Comparison of ENCODE assay signal across 1 cellular context in the genomic region with DNA sequence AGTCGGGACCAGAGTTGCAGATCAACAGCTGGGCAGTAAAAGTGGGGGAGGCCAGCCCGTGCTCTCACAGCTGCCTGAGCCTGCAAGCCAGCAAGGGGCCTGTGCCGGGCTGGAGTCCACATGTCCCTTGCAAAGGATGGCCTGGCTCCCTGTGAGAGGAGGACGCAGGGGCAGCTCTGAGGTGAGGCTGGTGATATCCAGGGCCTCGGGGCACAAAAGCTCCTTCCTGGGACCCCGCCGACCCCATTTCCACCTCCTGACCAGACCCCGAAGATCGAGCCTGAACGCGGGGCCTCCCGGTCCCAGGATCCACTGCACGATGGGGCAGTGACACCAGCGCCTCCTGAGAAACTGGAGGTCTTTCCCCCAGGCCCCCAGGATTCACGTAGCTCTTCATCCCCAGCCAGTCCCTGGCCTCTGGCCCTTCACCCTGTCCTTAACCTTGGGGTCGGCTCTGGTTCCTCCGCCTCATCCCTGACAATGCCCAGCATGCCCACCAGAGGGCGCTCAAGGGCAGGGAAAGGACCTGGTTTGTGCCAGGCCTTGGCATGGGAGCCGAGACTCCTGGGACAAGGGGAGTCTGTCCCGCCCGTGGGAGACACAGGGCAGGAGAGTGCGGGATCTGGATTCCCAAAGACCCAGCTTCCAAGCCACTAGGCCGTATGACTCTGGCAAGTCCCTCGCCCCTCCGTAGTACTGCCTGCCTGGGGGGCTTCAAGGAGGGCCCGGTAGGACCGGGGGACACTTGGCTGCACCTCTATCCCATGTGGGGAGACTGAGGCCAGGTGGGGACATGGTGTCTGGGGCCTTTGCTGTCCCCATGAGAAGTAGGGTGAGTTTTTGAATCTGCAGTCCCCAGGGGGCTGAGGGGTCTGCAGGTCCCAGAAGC.
TF ChIP-seq lines count a peak whose summit lies in the region.

No MANE protein-coding gene starts in this region.

TF ChIP-seq in HEK293, 187 proteins besides CTCF, POLR2A, EP300 and RAD21 (continued from another document and continues in another):
- TF ChIP-seq, protein P1, sequence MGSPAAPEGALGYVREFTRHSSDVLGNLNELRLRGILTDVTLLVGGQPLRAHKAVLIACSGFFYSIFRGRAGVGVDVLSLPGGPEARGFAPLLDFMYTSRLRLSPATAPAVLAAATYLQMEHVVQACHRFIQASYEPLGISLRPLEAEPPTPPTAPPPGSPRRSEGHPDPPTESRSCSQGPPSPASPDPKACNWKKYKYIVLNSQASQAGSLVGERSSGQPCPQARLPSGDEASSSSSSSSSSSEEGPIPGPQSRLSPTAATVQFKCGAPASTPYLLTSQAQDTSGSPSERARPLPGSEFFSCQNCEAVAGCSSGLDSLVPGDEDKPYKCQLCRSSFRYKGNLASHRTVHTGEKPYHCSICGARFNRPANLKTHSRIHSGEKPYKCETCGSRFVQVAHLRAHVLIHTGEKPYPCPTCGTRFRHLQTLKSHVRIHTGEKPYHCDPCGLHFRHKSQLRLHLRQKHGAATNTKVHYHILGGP (tag by site-specific recombination; IDR thresholded peaks at IDR 0.05) = no peak
- TF ChIP-seq ZNF112 (tag by site-specific recombination; IDR thresholded peaks at IDR 0.05) = no peak
- TF ChIP-seq REPIN1 (tag by site-specific recombination; IDR thresholded peaks at IDR 0.05; ENCODE audit: low read depth) = no peak
- TF ChIP-seq GFI1B (tag by site-specific recombination; IDR thresholded peaks at IDR 0.05) = no peak
- TF ChIP-seq ZNF621 (tag by site-specific recombination; IDR thresholded peaks at IDR 0.05) = no peak
- TF ChIP-seq, protein P2, sequence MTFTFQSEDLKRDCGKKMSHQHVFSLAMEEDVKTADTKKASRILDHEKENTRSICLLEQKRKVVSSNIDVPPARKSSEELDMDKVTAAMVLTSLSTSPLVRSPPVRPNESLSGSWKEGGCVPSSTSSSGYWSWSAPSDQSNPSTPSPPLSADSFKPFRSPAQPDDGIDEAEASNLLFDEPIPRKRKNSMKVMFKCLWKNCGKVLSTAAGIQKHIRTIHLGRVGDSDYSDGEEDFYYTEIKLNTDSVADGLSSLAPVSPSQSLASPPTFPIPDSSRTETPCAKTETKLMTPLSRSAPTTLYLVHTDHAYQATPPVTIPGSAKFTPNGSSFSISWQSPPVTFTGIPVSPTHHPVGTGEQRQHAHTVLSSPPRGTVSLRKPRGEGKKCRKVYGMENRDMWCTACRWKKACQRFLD (tag by site-specific recombination; IDR thresholded peaks at IDR 0.05) = no peak
- TF ChIP-seq, protein P3, sequence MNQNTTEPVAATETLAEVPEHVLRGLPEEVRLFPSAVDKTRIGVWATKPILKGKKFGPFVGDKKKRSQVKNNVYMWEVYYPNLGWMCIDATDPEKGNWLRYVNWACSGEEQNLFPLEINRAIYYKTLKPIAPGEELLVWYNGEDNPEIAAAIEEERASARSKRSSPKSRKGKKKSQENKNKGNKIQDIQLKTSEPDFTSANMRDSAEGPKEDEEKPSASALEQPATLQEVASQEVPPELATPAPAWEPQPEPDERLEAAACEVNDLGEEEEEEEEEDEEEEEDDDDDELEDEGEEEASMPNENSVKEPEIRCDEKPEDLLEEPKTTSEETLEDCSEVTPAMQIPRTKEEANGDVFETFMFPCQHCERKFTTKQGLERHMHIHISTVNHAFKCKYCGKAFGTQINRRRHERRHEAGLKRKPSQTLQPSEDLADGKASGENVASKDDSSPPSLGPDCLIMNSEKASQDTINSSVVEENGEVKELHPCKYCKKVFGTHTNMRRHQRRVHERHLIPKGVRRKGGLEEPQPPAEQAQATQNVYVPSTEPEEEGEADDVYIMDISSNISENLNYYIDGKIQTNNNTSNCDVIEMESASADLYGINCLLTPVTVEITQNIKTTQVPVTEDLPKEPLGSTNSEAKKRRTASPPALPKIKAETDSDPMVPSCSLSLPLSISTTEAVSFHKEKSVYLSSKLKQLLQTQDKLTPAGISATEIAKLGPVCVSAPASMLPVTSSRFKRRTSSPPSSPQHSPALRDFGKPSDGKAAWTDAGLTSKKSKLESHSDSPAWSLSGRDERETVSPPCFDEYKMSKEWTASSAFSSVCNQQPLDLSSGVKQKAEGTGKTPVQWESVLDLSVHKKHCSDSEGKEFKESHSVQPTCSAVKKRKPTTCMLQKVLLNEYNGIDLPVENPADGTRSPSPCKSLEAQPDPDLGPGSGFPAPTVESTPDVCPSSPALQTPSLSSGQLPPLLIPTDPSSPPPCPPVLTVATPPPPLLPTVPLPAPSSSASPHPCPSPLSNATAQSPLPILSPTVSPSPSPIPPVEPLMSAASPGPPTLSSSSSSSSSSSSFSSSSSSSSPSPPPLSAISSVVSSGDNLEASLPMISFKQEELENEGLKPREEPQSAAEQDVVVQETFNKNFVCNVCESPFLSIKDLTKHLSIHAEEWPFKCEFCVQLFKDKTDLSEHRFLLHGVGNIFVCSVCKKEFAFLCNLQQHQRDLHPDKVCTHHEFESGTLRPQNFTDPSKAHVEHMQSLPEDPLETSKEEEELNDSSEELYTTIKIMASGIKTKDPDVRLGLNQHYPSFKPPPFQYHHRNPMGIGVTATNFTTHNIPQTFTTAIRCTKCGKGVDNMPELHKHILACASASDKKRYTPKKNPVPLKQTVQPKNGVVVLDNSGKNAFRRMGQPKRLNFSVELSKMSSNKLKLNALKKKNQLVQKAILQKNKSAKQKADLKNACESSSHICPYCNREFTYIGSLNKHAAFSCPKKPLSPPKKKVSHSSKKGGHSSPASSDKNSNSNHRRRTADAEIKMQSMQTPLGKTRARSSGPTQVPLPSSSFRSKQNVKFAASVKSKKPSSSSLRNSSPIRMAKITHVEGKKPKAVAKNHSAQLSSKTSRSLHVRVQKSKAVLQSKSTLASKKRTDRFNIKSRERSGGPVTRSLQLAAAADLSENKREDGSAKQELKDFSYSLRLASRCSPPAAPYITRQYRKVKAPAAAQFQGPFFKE (tag by site-specific recombination; IDR thresholded peaks at IDR 0.05; ENCODE audit: borderline replicate concordance) = no peak
- TF ChIP-seq, protein P4, sequence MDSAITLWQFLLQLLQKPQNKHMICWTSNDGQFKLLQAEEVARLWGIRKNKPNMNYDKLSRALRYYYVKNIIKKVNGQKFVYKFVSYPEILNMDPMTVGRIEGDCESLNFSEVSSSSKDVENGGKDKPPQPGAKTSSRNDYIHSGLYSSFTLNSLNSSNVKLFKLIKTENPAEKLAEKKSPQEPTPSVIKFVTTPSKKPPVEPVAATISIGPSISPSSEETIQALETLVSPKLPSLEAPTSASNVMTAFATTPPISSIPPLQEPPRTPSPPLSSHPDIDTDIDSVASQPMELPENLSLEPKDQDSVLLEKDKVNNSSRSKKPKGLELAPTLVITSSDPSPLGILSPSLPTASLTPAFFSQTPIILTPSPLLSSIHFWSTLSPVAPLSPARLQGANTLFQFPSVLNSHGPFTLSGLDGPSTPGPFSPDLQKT (IDR thresholded peaks at IDR 0.05; ENCODE audit: borderline replicate concordance, low read depth, low read length) = no peak
- TF ChIP-seq HOXD13 (CRISPR knock-in tag; IDR thresholded peaks at IDR 0.05; ENCODE audit: borderline replicate concordance) = no peak
- no peak for TF ChIP-seq ZNF132 (tag by site-specific recombination; IDR thresholded peaks at IDR 0.05; ENCODE audit: borderline replicate concordance)
- no peak for TF ChIP-seq ZNF473 (tag by site-specific recombination; IDR thresholded peaks at IDR 0.05)
- peak; percentile 37; the same call in 1 of the 2 replicates for TF ChIP-seq GLIS1 (tag by site-specific recombination; IDR thresholded peaks at IDR 0.05)
- TF ChIP-seq ZNF138 (tag by site-specific recombination; IDR thresholded peaks at IDR 0.05; ENCODE audit: borderline replicate concordance) = no peak
- TF ChIP-seq ZBTB7A (tag by site-specific recombination; IDR thresholded peaks at IDR 0.05; ENCODE audit: low read depth) = no peak
- TF ChIP-seq ZNF555 (tag by site-specific recombination; conservative IDR thresholded peaks at IDR 0.05) = no peak
- TF ChIP-seq, protein P5, sequence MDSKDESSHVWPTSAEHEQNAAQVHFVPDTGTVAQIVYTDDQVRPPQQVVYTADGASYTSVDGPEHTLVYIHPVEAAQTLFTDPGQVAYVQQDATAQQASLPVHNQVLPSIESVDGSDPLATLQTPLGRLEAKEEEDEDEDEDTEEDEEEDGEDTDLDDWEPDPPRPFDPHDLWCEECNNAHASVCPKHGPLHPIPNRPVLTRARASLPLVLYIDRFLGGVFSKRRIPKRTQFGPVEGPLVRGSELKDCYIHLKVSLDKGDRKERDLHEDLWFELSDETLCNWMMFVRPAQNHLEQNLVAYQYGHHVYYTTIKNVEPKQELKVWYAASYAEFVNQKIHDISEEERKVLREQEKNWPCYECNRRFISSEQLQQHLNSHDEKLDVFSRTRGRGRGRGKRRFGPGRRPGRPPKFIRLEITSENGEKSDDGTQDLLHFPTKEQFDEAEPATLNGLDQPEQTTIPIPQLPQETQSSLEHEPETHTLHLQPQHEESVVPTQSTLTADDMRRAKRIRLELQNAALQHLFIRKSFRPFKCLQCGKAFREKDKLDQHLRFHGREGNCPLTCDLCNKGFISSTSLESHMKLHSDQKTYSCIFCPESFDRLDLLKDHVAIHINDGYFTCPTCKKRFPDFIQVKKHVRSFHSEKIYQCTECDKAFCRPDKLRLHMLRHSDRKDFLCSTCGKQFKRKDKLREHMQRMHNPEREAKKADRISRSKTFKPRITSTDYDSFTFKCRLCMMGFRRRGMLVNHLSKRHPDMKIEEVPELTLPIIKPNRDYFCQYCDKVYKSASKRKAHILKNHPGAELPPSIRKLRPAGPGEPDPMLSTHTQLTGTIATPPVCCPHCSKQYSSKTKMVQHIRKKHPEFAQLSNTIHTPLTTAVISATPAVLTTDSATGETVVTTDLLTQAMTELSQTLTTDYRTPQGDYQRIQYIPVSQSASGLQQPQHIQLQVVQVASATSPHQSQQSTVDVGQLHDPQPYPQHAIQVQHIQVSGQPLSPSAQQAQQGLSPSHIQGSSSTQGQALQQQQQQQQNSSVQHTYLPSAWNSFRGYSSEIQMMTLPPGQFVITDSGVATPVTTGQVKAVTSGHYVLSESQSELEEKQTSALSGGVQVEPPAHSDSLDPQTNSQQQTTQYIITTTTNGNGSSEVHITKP (tag by site-specific recombination; IDR thresholded peaks at IDR 0.05) = no peak
- TF ChIP-seq, protein P6, sequence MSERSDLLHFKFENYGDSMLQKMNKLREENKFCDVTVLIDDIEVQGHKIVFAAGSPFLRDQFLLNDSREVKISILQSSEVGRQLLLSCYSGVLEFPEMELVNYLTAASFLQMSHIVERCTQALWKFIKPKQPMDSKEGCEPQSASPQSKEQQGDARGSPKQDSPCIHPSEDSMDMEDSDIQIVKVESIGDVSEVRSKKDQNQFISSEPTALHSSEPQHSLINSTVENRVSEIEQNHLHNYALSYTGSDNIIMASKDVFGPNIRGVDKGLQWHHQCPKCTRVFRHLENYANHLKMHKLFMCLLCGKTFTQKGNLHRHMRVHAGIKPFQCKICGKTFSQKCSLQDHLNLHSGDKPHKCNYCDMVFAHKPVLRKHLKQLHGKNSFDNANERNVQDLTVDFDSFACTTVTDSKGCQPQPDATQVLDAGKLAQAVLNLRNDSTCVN (tag by site-specific recombination; optimal IDR thresholded peaks at IDR 0.05) = no peak
- TF ChIP-seq ZNF121 (tag by site-specific recombination; IDR thresholded peaks at IDR 0.05) = peak; percentile 89
- TF ChIP-seq ZNF302 (tag by site-specific recombination; IDR thresholded peaks at IDR 0.05; ENCODE audit: low read depth) = no peak
- 0 out of 2 replicates have a peak, but pooled peaks have one; percentile 42 for TF ChIP-seq BCL11B (tag by site-specific recombination; IDR thresholded peaks at IDR 0.05; ENCODE audit: low read depth)
- TF ChIP-seq ZNF654 (tag by site-specific recombination; IDR thresholded peaks at IDR 0.05; ENCODE audit: low read depth) = peak; percentile 87
- TF ChIP-seq IKZF3 (tag by site-specific recombination; IDR thresholded peaks at IDR 0.05) = peak; percentile 89
- no peak for TF ChIP-seq ZNF623 (tag by site-specific recombination; IDR thresholded peaks at IDR 0.05)
- no peak for TF ChIP-seq BCL11A (tag by site-specific recombination; IDR thresholded peaks at IDR 0.05; ENCODE audit: low read depth)
- no peak for TF ChIP-seq ZNF560 (tag by site-specific recombination; IDR thresholded peaks at IDR 0.05; ENCODE audit: borderline replicate concordance)
- TF ChIP-seq, protein P7, sequence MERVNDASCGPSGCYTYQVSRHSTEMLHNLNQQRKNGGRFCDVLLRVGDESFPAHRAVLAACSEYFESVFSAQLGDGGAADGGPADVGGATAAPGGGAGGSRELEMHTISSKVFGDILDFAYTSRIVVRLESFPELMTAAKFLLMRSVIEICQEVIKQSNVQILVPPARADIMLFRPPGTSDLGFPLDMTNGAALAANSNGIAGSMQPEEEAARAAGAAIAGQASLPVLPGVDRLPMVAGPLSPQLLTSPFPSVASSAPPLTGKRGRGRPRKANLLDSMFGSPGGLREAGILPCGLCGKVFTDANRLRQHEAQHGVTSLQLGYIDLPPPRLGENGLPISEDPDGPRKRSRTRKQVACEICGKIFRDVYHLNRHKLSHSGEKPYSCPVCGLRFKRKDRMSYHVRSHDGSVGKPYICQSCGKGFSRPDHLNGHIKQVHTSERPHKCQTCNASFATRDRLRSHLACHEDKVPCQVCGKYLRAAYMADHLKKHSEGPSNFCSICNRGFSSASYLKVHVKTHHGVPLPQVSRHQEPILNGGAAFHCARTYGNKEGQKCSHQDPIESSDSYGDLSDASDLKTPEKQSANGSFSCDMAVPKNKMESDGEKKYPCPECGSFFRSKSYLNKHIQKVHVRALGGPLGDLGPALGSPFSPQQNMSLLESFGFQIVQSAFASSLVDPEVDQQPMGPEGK (tag by site-specific recombination; IDR thresholded peaks at IDR 0.05) = peak; percentile 55; the same call in 1 of the 2 replicates
- TF ChIP-seq, protein P8, sequence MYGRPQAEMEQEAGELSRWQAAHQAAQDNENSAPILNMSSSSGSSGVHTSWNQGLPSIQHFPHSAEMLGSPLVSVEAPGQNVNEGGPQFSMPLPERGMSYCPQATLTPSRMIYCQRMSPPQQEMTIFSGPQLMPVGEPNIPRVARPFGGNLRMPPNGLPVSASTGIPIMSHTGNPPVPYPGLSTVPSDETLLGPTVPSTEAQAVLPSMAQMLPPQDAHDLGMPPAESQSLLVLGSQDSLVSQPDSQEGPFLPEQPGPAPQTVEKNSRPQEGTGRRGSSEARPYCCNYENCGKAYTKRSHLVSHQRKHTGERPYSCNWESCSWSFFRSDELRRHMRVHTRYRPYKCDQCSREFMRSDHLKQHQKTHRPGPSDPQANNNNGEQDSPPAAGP (tag by site-specific recombination; IDR thresholded peaks at IDR 0.05) = 0 out of 2 replicates have a peak, but pooled peaks have one; percentile 65
- TF ChIP-seq ZNF571 (tag by site-specific recombination; IDR thresholded peaks at IDR 0.05) = no peak
- no peak for TF ChIP-seq ZNF211 (tag by site-specific recombination; IDR thresholded peaks at IDR 0.05; ENCODE audit: low read depth)
- TF ChIP-seq, protein P9, sequence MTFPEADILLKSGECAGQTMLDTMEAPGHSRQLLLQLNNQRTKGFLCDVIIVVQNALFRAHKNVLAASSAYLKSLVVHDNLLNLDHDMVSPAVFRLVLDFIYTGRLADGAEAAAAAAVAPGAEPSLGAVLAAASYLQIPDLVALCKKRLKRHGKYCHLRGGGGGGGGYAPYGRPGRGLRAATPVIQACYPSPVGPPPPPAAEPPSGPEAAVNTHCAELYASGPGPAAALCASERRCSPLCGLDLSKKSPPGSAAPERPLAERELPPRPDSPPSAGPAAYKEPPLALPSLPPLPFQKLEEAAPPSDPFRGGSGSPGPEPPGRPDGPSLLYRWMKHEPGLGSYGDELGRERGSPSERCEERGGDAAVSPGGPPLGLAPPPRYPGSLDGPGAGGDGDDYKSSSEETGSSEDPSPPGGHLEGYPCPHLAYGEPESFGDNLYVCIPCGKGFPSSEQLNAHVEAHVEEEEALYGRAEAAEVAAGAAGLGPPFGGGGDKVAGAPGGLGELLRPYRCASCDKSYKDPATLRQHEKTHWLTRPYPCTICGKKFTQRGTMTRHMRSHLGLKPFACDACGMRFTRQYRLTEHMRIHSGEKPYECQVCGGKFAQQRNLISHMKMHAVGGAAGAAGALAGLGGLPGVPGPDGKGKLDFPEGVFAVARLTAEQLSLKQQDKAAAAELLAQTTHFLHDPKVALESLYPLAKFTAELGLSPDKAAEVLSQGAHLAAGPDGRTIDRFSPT (tag by site-specific recombination; IDR thresholded peaks at IDR 0.05) = peak; percentile 35; the same call in 1 of the 2 replicates
- no peak for TF ChIP-seq SALL2 (tag by site-specific recombination; IDR thresholded peaks at IDR 0.05; ENCODE audit: borderline replicate concordance)
